33 cellular contexts compared by ENCODE assay signal in the genomic region with DNA sequence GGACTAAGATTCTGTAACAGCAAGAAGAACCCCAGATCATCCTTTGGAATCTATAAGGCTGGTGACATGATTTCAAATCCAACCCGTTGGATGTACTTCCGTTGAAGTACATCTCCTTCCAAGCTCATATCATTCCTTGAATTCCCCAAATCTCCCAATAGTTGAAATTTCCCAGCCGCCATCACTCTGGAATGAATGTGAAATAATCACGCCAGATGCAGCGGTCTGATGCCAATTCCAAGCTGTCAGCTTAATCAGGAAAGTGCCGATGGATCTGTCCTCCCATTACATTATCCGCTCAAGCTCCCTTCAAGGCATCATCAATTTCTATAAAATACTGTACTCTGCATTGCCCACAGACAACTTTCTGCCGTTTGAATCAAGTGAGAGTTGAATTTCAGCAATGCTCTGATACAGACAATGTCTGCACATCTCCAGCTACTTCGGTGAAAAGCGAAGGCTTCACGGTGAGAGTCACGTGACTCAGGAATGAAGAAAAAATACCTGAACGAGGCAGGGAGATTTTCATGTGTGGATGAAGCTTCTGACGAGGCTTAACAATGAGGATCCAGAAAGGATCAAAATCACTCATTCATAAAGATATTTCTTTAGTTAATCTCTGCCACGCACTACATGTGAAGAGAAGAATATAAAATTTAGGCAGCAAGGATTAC.
"Had no signal": no experiment of that assay in that cellular context is flagged by ENCODE, and none has a peak within 500 bp of the region (broad histone marks: within the 10 kb centered on the region; RNA-seq: fewer than 3 reads in every experiment).

No MANE protein-coding gene starts in this region.

- H3K27ac Mint-ChIP-seq: activated B cell treated with CpG ODN at 0.5 μM for 24 hours; activated CD4-positive, alpha-beta memory T cell treated with anti-CD3 and anti-CD28 coated beads for 36 hours; activated CD4-positive, alpha-beta T cell treated with anti-CD3 and anti-CD28 coated beads, Interleukin-2, amount 10 ng/mL, durations not matched to agents 24 days and 14 days; activated CD8-positive, alpha-beta T cell treated with anti-CD3 and anti-CD28 coated beads for 36 hours; activated naive CD4-positive, alpha-beta T cell treated with anti-CD3 and anti-CD28 coated beads, Interleukin-2, amount 10 ng/mL, durations not matched to agents 7 days and 5 days; activated naive CD4-positive, alpha-beta T cell treated with anti-CD3 and anti-CD28 coated beads, Interleukin-2, amount 50 U/mL, for 24 hours; activated naive CD8-positive, alpha-beta T cell treated with anti-CD3 and anti-CD28 coated beads for 36 hours; activated T-cell treated with anti-CD3 and anti-CD28 coated beads, Interleukin-2, amount 50 U/mL, for 24 hours; activated T-helper 2 cell treated with anti-CD3 and anti-CD28 coated beads, Interferon-gamma antibody, Interleukin-2, Interleukin-4, amounts not matched to agents 10 μg/mL and 5 μg/mL and 100 μg/mL, durations not matched to agents 14 hours and 24 hours and 36 hours; T-helper 1 cell treated with Interleukin-12 subunit alpha and Interleukin-12 subunit beta and Interleukin-4 antibody, amounts not matched to agents 30 μg/mL and 1 μg/mL, for 36 hours; T-helper 2 cell treated with Interferon-gamma antibody and Interleukin-4, amounts not matched to agents 5 μg/mL and 100 μg/mL, for 36 hours had no signal

- H3K4me1 ChIP-seq: adrenal gland, body of pancreas, breast epithelium had no signal

- H3K9me3 Mint-ChIP-seq: activated CD4-positive, alpha-beta T cell treated with anti-CD3 and anti-CD28 coated beads, Interleukin-2, amount 10 ng/mL, durations not matched to agents 24 days and 14 days; activated T-helper 2 cell treated with anti-CD3 and anti-CD28 coated beads, Interferon-gamma antibody, Interleukin-2, Interleukin-4, amounts not matched to agents 10 μg/mL and 5 μg/mL and 100 μg/mL, durations not matched to agents 14 hours and 24 hours and 36 hours; T-helper 2 cell treated with Interferon-gamma antibody and Interleukin-4, amounts not matched to agents 5 μg/mL and 100 μg/mL, for 36 hours had no signal

- DNase-seq: activated B cell treated with CpG ODN at 0.5 μM for 24 hours; activated CD4-positive, alpha-beta memory T cell treated with anti-CD3 and anti-CD28 coated beads for 36 hours; activated CD4-positive, alpha-beta T cell treated with anti-CD3 and anti-CD28 coated beads for 4 hours; activated CD4-positive, alpha-beta T cell treated with anti-CD3 and anti-CD28 coated beads, Interleukin-2, amount 10 ng/mL, durations not matched to agents 24 days and 14 days; activated CD4-positive, alpha-beta T cell treated with anti-CD3 and anti-CD28 coated beads, Interleukin-2, amount 50 U/mL, for 1 hour; activated CD4-positive, alpha-beta T cell treated with anti-CD3 and anti-CD28 coated beads, Interleukin-2, amount 50 U/mL, for 4 hours; activated CD4-positive, CD25-positive, alpha-beta regulatory T cell treated with anti-CD3 and anti-CD28 coated beads, Interleukin-2, amount 50 U/mL, for 72 hours; activated CD8-positive, alpha-beta memory T cell treated with anti-CD3 and anti-CD28 coated beads, Interleukin-2, amount 50 U/mL, for 48 hours; activated CD8-positive, alpha-beta T cell treated with anti-CD3 and anti-CD28 coated beads for 36 hours; activated effector memory CD4-positive, alpha-beta T cell treated with Interleukin-2 at 50 U/mL for 16 hours; activated gamma-delta T cell; activated naive CD4-positive, alpha-beta T cell treated with anti-CD3 and anti-CD28 coated beads, Interleukin-2, amount 10 ng/mL, durations not matched to agents 7 days and 5 days; activated naive CD4-positive, alpha-beta T cell treated with Interleukin-2 at 50 U/mL for 16 hours; activated naive CD8-positive, alpha-beta T cell treated with anti-CD3 and anti-CD28 coated beads for 36 hours; activated T-cell treated with anti-CD3 and anti-CD28 coated beads, Interleukin-2, amount 50 U/mL, for 24 hours; activated T-cell treated with anti-CD3 and anti-CD28 coated beads, Interleukin-2, amount 50 U/mL, for 48 hours; adrenal gland; amniotic stem cell; aorta; body of pancreas; brain microvascular endothelial cell; central memory CD4-positive, alpha-beta T cell; T-helper 1 cell; T-helper 2 cell; T-helper 9 cell had no signal

- H3K4me3 Mint-ChIP-seq: activated B cell treated with CpG ODN at 0.5 μM for 24 hours; activated CD4-positive, alpha-beta memory T cell treated with anti-CD3 and anti-CD28 coated beads for 36 hours; activated CD4-positive, alpha-beta T cell treated with anti-CD3 and anti-CD28 coated beads, Interleukin-2, amount 10 ng/mL, durations not matched to agents 24 days and 14 days; activated CD8-positive, alpha-beta T cell treated with anti-CD3 and anti-CD28 coated beads for 36 hours; activated naive CD4-positive, alpha-beta T cell treated with anti-CD3 and anti-CD28 coated beads, Interleukin-2, amount 10 ng/mL, durations not matched to agents 7 days and 5 days; activated naive CD4-positive, alpha-beta T cell treated with anti-CD3 and anti-CD28 coated beads, Interleukin-2, amount 50 U/mL, for 24 hours; activated naive CD8-positive, alpha-beta T cell treated with anti-CD3 and anti-CD28 coated beads for 36 hours; activated T-cell treated with anti-CD3 and anti-CD28 coated beads, Interleukin-2, amount 50 U/mL, for 24 hours; T-helper 1 cell treated with Interleukin-12 subunit alpha and Interleukin-12 subunit beta and Interleukin-4 antibody, amounts not matched to agents 30 μg/mL and 1 μg/mL, for 36 hours; T-helper 2 cell treated with Interferon-gamma antibody and Interleukin-4, amounts not matched to agents 5 μg/mL and 100 μg/mL, for 36 hours had no signal

- H3K27me3 ChIP-seq: adrenal gland, body of pancreas, brain microvascular endothelial cell had no signal

- FAIRE-seq: astrocyte, TTC549 had no signal

- H3K9me3 ChIP-seq: adrenal gland, body of pancreas had no signal

- H3K4me1 Mint-ChIP-seq: activated B cell treated with CpG ODN at 0.5 μM for 24 hours; activated CD4-positive, alpha-beta T cell treated with anti-CD3 and anti-CD28 coated beads, Interleukin-2, amount 10 ng/mL, durations not matched to agents 24 days and 14 days; activated naive CD4-positive, alpha-beta T cell treated with anti-CD3 and anti-CD28 coated beads, Interleukin-2, amount 10 ng/mL, durations not matched to agents 7 days and 5 days; activated naive CD8-positive, alpha-beta T cell treated with anti-CD3 and anti-CD28 coated beads for 36 hours had no signal

- H3K27ac ChIP-seq: adrenal gland, body of pancreas, brain microvascular endothelial cell, breast epithelium, VCaP had no signal

- H3K36me3 ChIP-seq: adrenal gland, brain microvascular endothelial cell, breast epithelium had no signal

- ATAC-seq: activated CD8-positive, alpha-beta T cell treated with anti-CD3 and anti-CD28 coated beads for 36 hours; body of pancreas had no signal

- H3K36me3 Mint-ChIP-seq: activated naive CD4-positive, alpha-beta T cell treated with anti-CD3 and anti-CD28 coated beads, Interleukin-2, amount 10 ng/mL, durations not matched to agents 7 days and 5 days had no signal

- H3K27me3 Mint-ChIP-seq: activated B cell treated with CpG ODN at 0.5 μM for 24 hours; activated CD4-positive, alpha-beta memory T cell treated with anti-CD3 and anti-CD28 coated beads for 36 hours; activated CD8-positive, alpha-beta T cell treated with anti-CD3 and anti-CD28 coated beads for 36 hours; activated naive CD4-positive, alpha-beta T cell treated with anti-CD3 and anti-CD28 coated beads, Interleukin-2, amount 50 U/mL, for 24 hours; activated naive CD8-positive, alpha-beta T cell treated with anti-CD3 and anti-CD28 coated beads for 36 hours; activated T-cell treated with anti-CD3 and anti-CD28 coated beads, Interleukin-2, amount 50 U/mL, for 24 hours had no signal

- H3K4me3 ChIP-seq: adrenal gland, body of pancreas, breast epithelium had no signal
